Comparison of ENCODE assay signal across 20 cellular contexts in genomic region chr10:128625926-128626325, GRCh38.
"Had no signal": no experiment of that assay in that cellular context is flagged by ENCODE, and none has a peak within 500 bp of the region (broad histone marks: within the 10 kb centered on the region; RNA-seq: fewer than 3 reads in every experiment).

No MANE protein-coding gene starts in this region.

- H3K4me1 ChIP-seq: colonic mucosa, foreskin keratinocyte, pancreas, psoas muscle, thyroid gland had no signal

- H3K36me3 Mint-ChIP-seq: activated naive CD4-positive, alpha-beta T cell treated with anti-CD3 and anti-CD28 coated beads, Interleukin-2, amount 50 U/mL, for 72 hours; natural killer cell treated with Interleukin-12 subunit alpha and Interleukin-12 subunit beta and Interleukin-15 and Interleukin-18, amount 100 ng/mL, for 72 hours had no signal

- ATAC-seq: activated naive CD4-positive, alpha-beta T cell treated with anti-CD3 and anti-CD28 coated beads, Interleukin-2, amount 50 U/mL, for 72 hours; foreskin keratinocyte; left ventricle myocardium superior; natural killer cell treated with Interleukin-12 subunit alpha and Interleukin-12 subunit beta and Interleukin-15 and Interleukin-18, amount 100 ng/mL, for 72 hours; pancreas; psoas muscle; right cardiac atrium had no signal

- H3K9me3 ChIP-seq: colonic mucosa, pancreas, psoas muscle, thyroid gland had no signal

- H3K36me3 ChIP-seq: colonic mucosa, pancreas, thyroid gland had no signal

- DNase-seq: activated CD4-positive, CD25-positive, alpha-beta regulatory T cell treated with anti-CD3 and anti-CD28 coated beads, Interleukin-2, amount 50 U/mL, for 72 hours; activated T-cell treated with anti-CD3 and anti-CD28 coated beads, Interleukin-2, amount 50 U/mL, for 1 hour; aorta; colonic mucosa; foreskin keratinocyte; hippocampal formation; left ventricle myocardium superior; pancreas; psoas muscle; stimulated activated CD4-positive, alpha-beta T cell treated with anti-CD3 and anti-CD28 coated beads, Interleukin-12 subunit alpha, Interleukin-12 subunit beta, amount 100 ng/mL, for 4 hours; stimulated activated CD4-positive, alpha-beta T cell treated with anti-CD3 and anti-CD28 coated beads, Interleukin-4, amount 100 ng/mL, for 4 hours; substantia nigra; thyroid gland had no signal

- FAIRE-seq: pancreas had no signal

- H3K27ac ChIP-seq: colonic mucosa, epithelial cell of prostate, foreskin keratinocyte, pancreas, psoas muscle, thyroid gland, VCaP had no signal

- H3K27me3 ChIP-seq: colonic mucosa, foreskin keratinocyte, thyroid gland had no signal

- H3K4me3 ChIP-seq: colonic mucosa, pancreas, psoas muscle, thyroid gland had no signal

- H3K27me3 Mint-ChIP-seq: stimulated activated naive CD8-positive, alpha-beta T cell treated with anti-CD3 and anti-CD28 coated beads, Interleukin-15, Interleukin-2, amounts not matched to agents 100 ng/mL and 50 ng/mL, for 24 hours had no signal

- H3K27ac Mint-ChIP-seq: activated naive CD4-positive, alpha-beta T cell treated with anti-CD3 and anti-CD28 coated beads, Interleukin-2, amount 50 U/mL, for 72 hours; natural killer cell treated with Interleukin-12 subunit alpha and Interleukin-12 subunit beta and Interleukin-15 and Interleukin-18, amount 100 ng/mL, for 72 hours; stimulated activated naive CD8-positive, alpha-beta T cell treated with anti-CD3 and anti-CD28 coated beads, Interleukin-15, Interleukin-2, amounts not matched to agents 100 ng/mL and 50 ng/mL, for 24 hours had no signal

- H3K9me3 Mint-ChIP-seq: activated naive CD4-positive, alpha-beta T cell treated with anti-CD3 and anti-CD28 coated beads, Interleukin-2, amount 50 U/mL, for 72 hours; endodermal cell; natural killer cell treated with Interleukin-12 subunit alpha and Interleukin-12 subunit beta and Interleukin-15 and Interleukin-18, amount 100 ng/mL, for 72 hours; stimulated activated naive CD8-positive, alpha-beta T cell treated with anti-CD3 and anti-CD28 coated beads, Interleukin-15, Interleukin-2, amounts not matched to agents 100 ng/mL and 50 ng/mL, for 24 hours had no signal

- H3K4me3 Mint-ChIP-seq: endodermal cell; natural killer cell treated with Interleukin-12 subunit alpha and Interleukin-12 subunit beta and Interleukin-15 and Interleukin-18, amount 100 ng/mL, for 72 hours; stimulated activated naive CD8-positive, alpha-beta T cell treated with anti-CD3 and anti-CD28 coated beads, Interleukin-15, Interleukin-2, amounts not matched to agents 100 ng/mL and 50 ng/mL, for 24 hours had no signal
